In genomic region chr5:36876965-36877666, GRCh38 we compare ENCODE assay signal across 8 cellular contexts. TPM values are rescaled to one million over a fixed set of nuclear protein-coding genes. Genes with fewer than 3 reads are reported as not detected.
A peak's percentile ranks its signal among the peaks of the same experiment; 100 is the strongest.
DNase-seq lines count a peak whose midpoint lies in the region; ATAC-seq and TF ChIP-seq lines count a peak whose summit lies in the region.

No MANE protein-coding gene starts in this region.

- H3K9me3 ChIP-seq in SJSA1 (replicated peaks) (no peaks in the 10 kb centered on the region), heart right ventricle (no peaks in the 10 kb centered on the region), upper lobe of right lung (no peaks in the 10 kb centered on the region)

- 1% methylated on average over 57 of the region's 57 CpGs for WGBS in heart right ventricle, 2 donors

- H3K27me3 ChIP-seq in SJSA1 (replicated peaks) (no peaks in the 10 kb centered on the region), heart right ventricle (no peaks in the 10 kb centered on the region), upper lobe of right lung (no peaks in the 10 kb centered on the region)

- H3K27ac ChIP-seq in SJSA1 (peak overlapping the region; percentile 87), heart right ventricle (peak overlapping the region; percentile 91 to 99 (median 98)), upper lobe of right lung (peak overlapping the region; percentile 96)

- ATAC-seq in GM21723 (IDR thresholded peaks at IDR 0.05; ENCODE audit: unreplicated experiment) (peak; percentile 28), heart right ventricle (peak; percentile 31 to 85 (median 65)), upper lobe of right lung (peak; percentile 71)

- H3K4me1 ChIP-seq in SJSA1 (replicated peaks) (peaks cover 6% of the 10 kb centered on the region; the same call in 1 of the 2 replicates), heart right ventricle (peaks cover 0 to 66% (median 58%) of the 10 kb centered on the region in 9 donors), upper lobe of right lung (peaks cover 56% of the 10 kb centered on the region)

- H3K4me3 ChIP-seq in SJSA1 (peak overlapping the region; percentile 86), heart right ventricle (peak overlapping the region; percentile 66 to 97 (median 88)), upper lobe of right lung (peak overlapping the region; percentile 87)

- DNase-seq in COR-L47 (lab: John Stamatoyannopoulos, UW): peak; percentile 33
- DNase-seq in LHCN-M2 (ENCODE audit: low read depth): peak; percentile 58
- peak; percentile 65 to 87 for DNase-seq in SJSA1 (ENCODE audit: low read depth in 1 of 2, low spot score in 2 of 2)
- DNase-seq in activated naive CD8-positive, alpha-beta T cell treated with anti-CD3 and anti-CD28 coated beads, Interleukin-2, amount 50 U/mL, for 16 hours (ENCODE audit: low read depth, low spot score): peak; percentile 5
- peak; percentile 46 to 67 for DNase-seq in heart right ventricle
- DNase-seq in posterior cingulate gyrus: peak; percentile 53 to 95 (median 70)
- peak; percentile 89 for DNase-seq in upper lobe of right lung

- H3K36me3 ChIP-seq in SJSA1 (peaks cover 20% of the 10 kb centered on the region), heart right ventricle (peaks cover 0 to 11% (median 0%) of the 10 kb centered on the region in 9 donors), upper lobe of right lung (no peaks in the 10 kb centered on the region)

- intact Hi-C loops in heart right ventricle (cut with DNase I) (loop anchor here in 7 of 10 donors (2.0 to 10.0 kb wide), 4 partner anchors 65 to 130 kb away; no protein-coding TSS in a partner anchor), posterior cingulate gyrus (cut with DNase I) (loop anchor here (5.0 kb wide), 3 partner anchors 130 to 725 kb away; partner anchors contain the start of genes LMBRD2, NADK2 and SKP2), upper lobe of right lung (cut with DNase I) (no loop called here)

- TF ChIP-seq CTCF in heart right ventricle (IDR thresholded peaks at IDR 0.05): no peak
- no peak for TF ChIP-seq CTCF in upper lobe of right lung (IDR thresholded peaks at IDR 0.05)

RNA-seq across cellular contexts. Expression of gene NIPBL, which starts 0.5 kb away (rescaled TPM):
- 14.7 and 15.3 TPM in 2 replicates for total RNA-seq in LHCN-M2 (2014; rRNA removed)
- polyA plus RNA-seq in LHCN-M2 (2012): 5.1 TPM
- total RNA-seq in SJSA1 (2014; rRNA removed; shearing (Covaris generic)): 10.1 and 18.9 TPM in 2 replicates
- total RNA-seq in heart right ventricle: 10 to 100 TPM; 29.5 to 52.3 (median 44.8) TPM
- 10 to 100 TPM in 1 of 2 donors, 1 to 10 TPM in 1; 9.9 to 20.1 TPM for polyA plus RNA-seq in heart right ventricle
- 63.0 TPM for total RNA-seq in upper lobe of right lung

Comparison
In these comparisons a context has a peak if more than half of its experiments do, and no peak if none do; other contexts are left out.
1. Peak in every context shown above with its lines: DNase-seq, ATAC-seq, H3K4me3 ChIP-seq and H3K27ac ChIP-seq.
2. DNase-seq: peak in every context shown above with its lines; median percentile 89 in upper lobe of right lung; 76 in SJSA1; 70 in posterior cingulate gyrus; 58 in LHCN-M2; 56 in heart right ventricle; 33 in COR-L47; 5 in activated naive CD8-positive, alpha-beta T cell treated with anti-CD3 and anti-CD28 coated beads, Interleukin-2, amount 50 U/mL, for 16 hours.